Comparison of ENCODE assay signal across 26 cellular contexts in genomic region chr4:180304321-180304720, GRCh38.
"Had no signal": no experiment of that assay in that cellular context is flagged by ENCODE, and none has a peak within 500 bp of the region (broad histone marks: within the 10 kb centered on the region; RNA-seq: fewer than 3 reads in every experiment).

No MANE protein-coding gene starts in this region.

- H3K4me1 Mint-ChIP-seq: activated CD4-positive, alpha-beta memory T cell treated with anti-CD3 and anti-CD28 coated beads, Interleukin-2, amount 10 ng/mL, durations not matched to agents 7 days and 5 days; activated CD4-positive, alpha-beta T cell treated with anti-CD3 and anti-CD28 coated beads, Interleukin-2, amount 10 ng/mL, durations not matched to agents 7 days and 5 days; activated naive CD4-positive, alpha-beta T cell treated with anti-CD3 and anti-CD28 coated beads, Interleukin-2, amount 10 ng/mL, durations not matched to agents 7 days and 5 days; activated naive CD8-positive, alpha-beta T cell treated with anti-CD3 and anti-CD28 coated beads for 36 hours had no signal

- H3K27me3 ChIP-seq: adrenal gland, SJSA1 had no signal

- ATAC-seq: activated T-cell treated with anti-CD3 and anti-CD28 coated beads, Interleukin-2, amount 50 U/mL, for 72 hours; PC-3; SK-N-SH treated with all-trans-retinoic acid at 6 μM for 48 hours had no signal

- H3K36me3 Mint-ChIP-seq: activated naive CD4-positive, alpha-beta T cell treated with anti-CD3 and anti-CD28 coated beads, Interleukin-2, amount 10 ng/mL, durations not matched to agents 7 days and 5 days; activated naive CD8-positive, alpha-beta T cell treated with anti-CD3 and anti-CD28 coated beads for 36 hours had no signal

- H3K4me3 Mint-ChIP-seq: activated CD4-positive, alpha-beta memory T cell treated with anti-CD3 and anti-CD28 coated beads, Interleukin-2, amount 10 ng/mL, durations not matched to agents 7 days and 5 days; activated CD4-positive, alpha-beta T cell treated with anti-CD3 and anti-CD28 coated beads, Interleukin-2, amount 10 ng/mL, durations not matched to agents 7 days and 5 days; activated naive CD4-positive, alpha-beta T cell treated with anti-CD3 and anti-CD28 coated beads, Interleukin-2, amount 10 ng/mL, durations not matched to agents 7 days and 5 days; activated naive CD8-positive, alpha-beta T cell treated with anti-CD3 and anti-CD28 coated beads for 36 hours; activated T-cell treated with anti-CD3 and anti-CD28 coated beads, Interleukin-2, amount 50 U/mL, for 72 hours; dendritic cell treated with granulocyte-macrophage colony-stimulating factor and Interleukin-4, amounts not matched to agents 40 ng/mL and 50 ng/mL, for 4 days; T-helper 1 cell treated with Interleukin-12 subunit alpha and Interleukin-12 subunit beta and Interleukin-4 antibody, amounts not matched to agents 30 μg/mL and 1 μg/mL, for 36 hours had no signal

- H3K36me3 ChIP-seq: adrenal gland, SJSA1 had no signal

- DNase-seq: activated CD4-positive, alpha-beta memory T cell treated with anti-CD3 and anti-CD28 coated beads, Interleukin-2, amount 10 ng/mL, durations not matched to agents 7 days and 5 days; activated CD4-positive, alpha-beta T cell treated with anti-CD3 and anti-CD28 coated beads for 1 hour; activated CD4-positive, alpha-beta T cell treated with anti-CD3 and anti-CD28 coated beads, Interleukin-2, amount 10 ng/mL, durations not matched to agents 7 days and 5 days; activated CD8-positive, alpha-beta memory T cell treated with anti-CD3 and anti-CD28 coated beads, Interleukin-2, amount 50 U/mL, for 4 hours; activated gamma-delta T cell treated with Interleukin-2 at 50 U/mL for 16 hours; activated naive CD4-positive, alpha-beta T cell treated with anti-CD3 and anti-CD28 coated beads, Interleukin-2, amount 10 ng/mL, durations not matched to agents 7 days and 5 days; activated naive CD8-positive, alpha-beta T cell treated with anti-CD3 and anti-CD28 coated beads for 36 hours; activated T-cell treated with anti-CD3 and anti-CD28 coated beads, Interleukin-2, amount 50 U/mL, for 72 hours; adrenal gland; anterior cingulate cortex; cerebellar nuclear complex; MM.1S; NCI-H1105; NCI-H1436; NCI-H1694 treated with DMSO at 0.1 percent for 48 hours; NCI-H2029 treated with DMSO at 0.1 percent for 48 hours; NCI-H510A treated with DMSO at 0.1 percent for 48 hours; NCI-H69; PC-3; SHP77; SW 1271 had no signal

- H3K27ac ChIP-seq: SJSA1 had no signal

- H3K9me3 Mint-ChIP-seq: activated naive CD8-positive, alpha-beta T cell treated with anti-CD3 and anti-CD28 coated beads for 36 hours had no signal

- H3K9me3 ChIP-seq: adrenal gland, SJSA1 had no signal

- H3K4me3 ChIP-seq: adrenal gland, SJSA1 had no signal

- H3K4me1 ChIP-seq: adrenal gland, SJSA1 had no signal

- H3K27ac Mint-ChIP-seq: activated CD4-positive, alpha-beta memory T cell treated with anti-CD3 and anti-CD28 coated beads, Interleukin-2, amount 10 ng/mL, durations not matched to agents 7 days and 5 days; activated CD4-positive, alpha-beta T cell treated with anti-CD3 and anti-CD28 coated beads, Interleukin-2, amount 10 ng/mL, durations not matched to agents 7 days and 5 days; activated naive CD4-positive, alpha-beta T cell treated with anti-CD3 and anti-CD28 coated beads, Interleukin-2, amount 10 ng/mL, durations not matched to agents 7 days and 5 days; activated naive CD8-positive, alpha-beta T cell treated with anti-CD3 and anti-CD28 coated beads for 36 hours; activated T-cell treated with anti-CD3 and anti-CD28 coated beads, Interleukin-2, amount 50 U/mL, for 72 hours; activated T-helper 2 cell treated with anti-CD3 and anti-CD28 coated beads, Interferon-gamma antibody, Interleukin-2, Interleukin-4, amounts not matched to agents 10 μg/mL and 5 μg/mL and 100 μg/mL, durations not matched to agents 14 hours and 24 hours and 36 hours; dendritic cell treated with granulocyte-macrophage colony-stimulating factor and Interleukin-4, amounts not matched to agents 40 ng/mL and 50 ng/mL, for 4 days; T-helper 1 cell treated with Interleukin-12 subunit alpha and Interleukin-12 subunit beta and Interleukin-4 antibody, amounts not matched to agents 30 μg/mL and 1 μg/mL, for 36 hours had no signal

- H3K27me3 Mint-ChIP-seq: activated CD4-positive, alpha-beta memory T cell treated with anti-CD3 and anti-CD28 coated beads, Interleukin-2, amount 10 ng/mL, durations not matched to agents 7 days and 5 days; activated CD4-positive, alpha-beta T cell treated with anti-CD3 and anti-CD28 coated beads, Interleukin-2, amount 10 ng/mL, durations not matched to agents 7 days and 5 days; activated naive CD4-positive, alpha-beta T cell treated with anti-CD3 and anti-CD28 coated beads, Interleukin-2, amount 10 ng/mL, durations not matched to agents 7 days and 5 days; activated naive CD8-positive, alpha-beta T cell treated with anti-CD3 and anti-CD28 coated beads for 36 hours; dendritic cell treated with granulocyte-macrophage colony-stimulating factor and Interleukin-4, amounts not matched to agents 40 ng/mL and 50 ng/mL, for 4 days had no signal
